In genomic region chr20:59174975-59175374, GRCh38 we compare ENCODE assay signal across 18 cellular contexts. TPM values are rescaled to one million over a fixed set of nuclear protein-coding genes. Genes with fewer than 3 reads are reported as not detected.
DNase-seq lines count a peak whose midpoint lies in the region; ATAC-seq and TF ChIP-seq lines count a peak whose summit lies in the region.
"Had no signal": no experiment of that assay in that cellular context is flagged by ENCODE, and none has a peak within 500 bp of the region (broad histone marks: within the 10 kb centered on the region; RNA-seq: fewer than 3 reads in every experiment).

No MANE protein-coding gene starts in this region.

- H3K27me3 ChIP-seq in CD8-positive, alpha-beta T cell (ENCODE audit: insufficient read depth, low read length), result no peaks in the 10 kb centered on the region
- peaks cover 5% of the 10 kb centered on the region for H3K27me3 ChIP-seq in A673 (replicated peaks; ENCODE audit: insufficient read depth, low read depth, low read length, poor library complexity)

- peaks cover 0 to 4% of the 10 kb centered on the region in 2 donors for H3K9me3 Mint-ChIP-seq in activated T-cell treated with anti-CD3 and anti-CD28 coated beads, Interleukin-2, amount 50 U/mL, for 72 hours
- peaks cover 3% of the 10 kb centered on the region for H3K9me3 Mint-ChIP-seq in CD8-positive, alpha-beta T cell
- H3K9me3 Mint-ChIP-seq in activated naive CD8-positive, alpha-beta T cell treated with anti-CD3 and anti-CD28 coated beads for 36 hours, result peaks cover 5% of the 10 kb centered on the region
- no peaks in the 10 kb centered on the region for H3K9me3 Mint-ChIP-seq in naive thymus-derived CD8-positive, alpha-beta T cell

- peak overlapping the region in 1 of 2 donors; percentile 48 for H3K4me3 Mint-ChIP-seq in activated T-cell treated with anti-CD3 and anti-CD28 coated beads, Interleukin-2, amount 50 U/mL, for 72 hours
- peak overlapping the region; percentile 38 for H3K4me3 Mint-ChIP-seq in CD8-positive, alpha-beta T cell
- H3K4me3 Mint-ChIP-seq in activated naive CD8-positive, alpha-beta T cell treated with anti-CD3 and anti-CD28 coated beads for 36 hours, result no peak overlapping the region
- peak overlapping the region in 8 of 10 donors; percentile 7 to 68 (median 47) for H3K4me3 Mint-ChIP-seq in naive thymus-derived CD8-positive, alpha-beta T cell
- H3K4me3 Mint-ChIP-seq: CD14-positive monocyte had no signal

- no TSS peak for BruUV-seq in A673 (replicated peaks; lab: Mats Ljungman, UMichigan)

- ATAC-seq in activated T-cell treated with anti-CD3 and anti-CD28 coated beads, Interleukin-2, amount 50 U/mL, for 72 hours (replicated peaks in 1 of 2), result no peak
- no peak for ATAC-seq in CD8-positive, alpha-beta T cell
- peak in 1 of 2 donors; percentile 64 for ATAC-seq in naive thymus-derived CD8-positive, alpha-beta T cell
- ATAC-seq in GM18517 (IDR thresholded peaks at IDR 0.05; ENCODE audit: unreplicated experiment), result no peak
- ATAC-seq: HepG2 had no signal

- H3K4me1 ChIP-seq in CD8-positive, alpha-beta T cell (ENCODE audit: insufficient read depth, low read length), result peaks cover 82% of the 10 kb centered on the region
- H3K4me1 ChIP-seq in A673 (ENCODE audit: insufficient read depth, low read length, poor library complexity, severe bottlenecking), result no peaks in the 10 kb centered on the region

- H3K27ac ChIP-seq in CD8-positive, alpha-beta T cell (ENCODE audit: low read depth, low read length), result peak overlapping the region; percentile 52
- no peak overlapping the region for H3K27ac ChIP-seq in A673 (ENCODE audit: low read depth, low read length, poor library complexity, severe bottlenecking)

- POLR2A ChIA-PET in CD8-positive, alpha-beta T cell (lab: Charles Lee), result interaction anchor here (0.6 to 1.2 kb wide), 3 partner anchors 9 to 143 kb away, joined by 3 to 4 read pairs (median 4); partner anchors contain the start of gene ATP5F1E
- POLR2A ChIA-PET in naive thymus-derived CD8-positive, alpha-beta T cell (lab: Charles Lee), result interaction anchor here (3.2 kb wide), 1 partner anchor 11 kb away, joined by 15 read pairs; the partner anchor contains the start of gene ZNF831
- POLR2A ChIA-PET in A673 (lab: Charles Lee; ENCODE audit: low non-redundant PET), result interaction anchor here (0.6 kb wide), 1 partner anchor 57 kb away, joined by 3 read pairs; no protein-coding TSS in a partner anchor

- TF ChIP-seq CTCF in CD8-positive, alpha-beta T cell (IDR thresholded peaks at IDR 0.05), result no peak
- TF ChIP-seq CTCF in A673 (conservative IDR thresholded peaks at IDR 0.05; ENCODE audit: low read depth, low read length), result no peak

- no peak for DNase-seq in activated T-cell treated with anti-CD3 and anti-CD28 coated beads, Interleukin-2, amount 50 U/mL, for 72 hours
- no peak for DNase-seq in activated T-cell treated with anti-CD3 and anti-CD28 coated beads, Interleukin-2, amount 50 U/mL, for 48 hours
- no peak for DNase-seq in CD8-positive, alpha-beta T cell
- DNase-seq in activated naive CD8-positive, alpha-beta T cell treated with anti-CD3 and anti-CD28 coated beads for 36 hours, result no peak
- DNase-seq in naive thymus-derived CD8-positive, alpha-beta T cell, result peak in 3 of 10 donors; percentile 28 to 34 (median 31)
- no peak for DNase-seq in A673 (ENCODE audit: low spot score)
- DNase-seq: ACHN, AML-193, KG1, NCI-H1436 treated with DMSO at 0.1 percent for 48 hours, NCI-H2029 treated with DMSO at 0.1 percent for 48 hours, NCI-H2171 treated with DMSO at 0.1 percent for 48 hours, NCI-H446 treated with DMSO at 0.1 percent for 48 hours, NCI-H748 treated with DMSO at 0.1 percent for 48 hours, RPMI8226 had no signal

- peaks cover 7 to 12% of the 10 kb centered on the region in 2 donors for H3K36me3 Mint-ChIP-seq in activated T-cell treated with anti-CD3 and anti-CD28 coated beads, Interleukin-2, amount 50 U/mL, for 72 hours (ENCODE audit: insufficient read depth in 2 of 2)
- H3K36me3 Mint-ChIP-seq in CD8-positive, alpha-beta T cell, result peaks cover 95% of the 10 kb centered on the region
- H3K36me3 Mint-ChIP-seq in activated naive CD8-positive, alpha-beta T cell treated with anti-CD3 and anti-CD28 coated beads for 36 hours, result peaks cover 82% of the 10 kb centered on the region
- H3K36me3 Mint-ChIP-seq in naive thymus-derived CD8-positive, alpha-beta T cell, result peaks cover 14 to 75% (median 46%) of the 10 kb centered on the region in 3 donors
- H3K36me3 Mint-ChIP-seq: CD14-positive monocyte had no signal

- no peaks in the 10 kb centered on the region for H3K9me3 ChIP-seq in CD8-positive, alpha-beta T cell (ENCODE audit: low read length)
- no peaks in the 10 kb centered on the region for H3K9me3 ChIP-seq in A673 (ENCODE audit: low read depth, low read length, poor library complexity, severe bottlenecking)

- H3K4me1 Mint-ChIP-seq in activated T-cell treated with anti-CD3 and anti-CD28 coated beads, Interleukin-2, amount 50 U/mL, for 72 hours (ENCODE audit: low read depth), result peaks cover 82% of the 10 kb centered on the region
- peaks cover 95% of the 10 kb centered on the region for H3K4me1 Mint-ChIP-seq in CD8-positive, alpha-beta T cell (ENCODE audit: low read depth)
- peaks cover 81% of the 10 kb centered on the region for H3K4me1 Mint-ChIP-seq in activated naive CD8-positive, alpha-beta T cell treated with anti-CD3 and anti-CD28 coated beads for 36 hours
- peaks cover 50 to 99% (median 94%) of the 10 kb centered on the region in 4 donors for H3K4me1 Mint-ChIP-seq in naive thymus-derived CD8-positive, alpha-beta T cell
- H3K4me1 Mint-ChIP-seq: CD14-positive monocyte had no signal

- CTCF ChIA-PET in CD8-positive, alpha-beta T cell (lab: Charles Lee), result interaction anchor here (0.6 to 2.1 kb wide), 7 partner anchors 11 to 288 kb away, joined by 3 to 7 read pairs (median 3); no protein-coding TSS in a partner anchor
- CTCF ChIA-PET in A673 (lab: Charles Lee), result interaction anchor here (0.7 kb wide), 1 partner anchor 9 kb away, joined by 3 read pairs; no protein-coding TSS in a partner anchor

- peak overlapping the region; percentile 72 for H3K27ac Mint-ChIP-seq in activated T-cell treated with anti-CD3 and anti-CD28 coated beads, Interleukin-2, amount 50 U/mL, for 72 hours
- H3K27ac Mint-ChIP-seq in CD8-positive, alpha-beta T cell, result peak overlapping the region; percentile 72
- H3K27ac Mint-ChIP-seq in activated naive CD8-positive, alpha-beta T cell treated with anti-CD3 and anti-CD28 coated beads for 36 hours, result peak overlapping the region; percentile 12
- H3K27ac Mint-ChIP-seq in naive thymus-derived CD8-positive, alpha-beta T cell, result peak overlapping the region; percentile 67 to 94 (median 90)

- H3K4me3 ChIP-seq in CD8-positive, alpha-beta T cell (ENCODE audit: low read depth, low read length), result no peak overlapping the region
- no peak overlapping the region for H3K4me3 ChIP-seq in A673 (ENCODE audit: low read depth, low read length, poor library complexity, severe bottlenecking)

- H3K36me3 ChIP-seq in CD8-positive, alpha-beta T cell (ENCODE audit: insufficient read depth, low read length), result peaks cover 8% of the 10 kb centered on the region
- H3K36me3 ChIP-seq in A673 (ENCODE audit: insufficient read depth, low read length, poor library complexity, severe bottlenecking), result no peaks in the 10 kb centered on the region

- intact Hi-C loops in CD8-positive, alpha-beta T cell (cut with DNase I, micrococcal nuclease), result loop anchor here in 1 of 2 experiments (2.0 to 5.0 kb wide), 2 partner anchors 16 to 33 kb away; no protein-coding TSS in a partner anchor
- intact Hi-C loops in A673 (cut with micrococcal nuclease; ENCODE audit: unreplicated experiment), result no loop called here

- H3K27me3 Mint-ChIP-seq in activated T-cell treated with anti-CD3 and anti-CD28 coated beads, Interleukin-2, amount 50 U/mL, for 72 hours (ENCODE audit: low read depth), result no peaks in the 10 kb centered on the region
- H3K27me3 Mint-ChIP-seq in CD8-positive, alpha-beta T cell (ENCODE audit: low read depth), result no peaks in the 10 kb centered on the region
- no peaks in the 10 kb centered on the region for H3K27me3 Mint-ChIP-seq in activated naive CD8-positive, alpha-beta T cell treated with anti-CD3 and anti-CD28 coated beads for 36 hours
- H3K27me3 Mint-ChIP-seq in naive thymus-derived CD8-positive, alpha-beta T cell, result no peaks in the 10 kb centered on the region

RNA-seq across cellular contexts. Expression of gene ZNF831, which starts 11.4 kb away (rescaled TPM):
- 1 to 10 TPM; 8.2 to 9.0 TPM for total RNA-seq in activated T-cell treated with anti-CD3 and anti-CD28 coated beads, Interleukin-2, amount 50 U/mL, for 72 hours
- total RNA-seq in CD8-positive, alpha-beta T cell, result 10 to 100 TPM; 15.3 to 16.3 TPM
- 1 to 10 TPM; 6.5 to 6.9 TPM for total RNA-seq in activated naive CD8-positive, alpha-beta T cell treated with anti-CD3 and anti-CD28 coated beads for 36 hours
- total RNA-seq in naive thymus-derived CD8-positive, alpha-beta T cell, result 10 to 100 TPM; 28.0 to 29.9 TPM
- 1 to 10 TPM; 5.5 to 6.2 (median 5.9) TPM for polyA plus RNA-seq in naive thymus-derived CD8-positive, alpha-beta T cell
- not detected in 2 replicates for total RNA-seq in A673 (2021)
- total RNA-seq: HepG2 had no signal
- polyA plus RNA-seq: HepG2 had no signal

Comparison
In these comparisons a context has a peak if more than half of its experiments do, and no peak if none do; other contexts are left out.
1. H3K27ac Mint-ChIP-seq: peak in every context shown above with its lines; median percentile 90 in naive thymus-derived CD8-positive, alpha-beta T cell; 72 in activated T-cell treated with anti-CD3 and anti-CD28 coated beads, Interleukin-2, amount 50 U/mL, for 72 hours; 72 in CD8-positive, alpha-beta T cell; 12 in activated naive CD8-positive, alpha-beta T cell treated with anti-CD3 and anti-CD28 coated beads for 36 hours.